10 cellular contexts compared by ENCODE assay signal in the genomic region with DNA sequence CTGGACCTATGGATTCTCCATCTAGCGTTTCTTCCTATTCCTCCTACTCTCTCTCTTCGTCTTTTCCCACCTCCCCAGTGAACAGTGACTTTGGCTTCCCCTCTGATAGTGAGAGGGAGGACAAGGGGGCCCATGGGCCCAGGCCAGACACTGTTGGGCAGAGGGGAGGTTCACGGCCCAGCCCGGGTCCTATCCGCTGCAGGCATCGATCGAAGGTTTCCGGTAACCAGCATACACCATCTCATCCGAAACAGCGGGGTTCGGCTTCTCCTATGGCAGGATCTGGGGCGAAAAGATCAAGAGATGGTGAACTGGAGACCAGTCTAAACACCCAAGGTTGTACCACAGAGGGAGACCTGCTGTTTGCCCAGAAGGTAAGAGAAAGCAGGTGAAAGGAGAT. TPM values are rescaled to one million over a fixed set of nuclear protein-coding genes. Genes with fewer than 3 reads are reported as not detected.
DNase-seq lines count a peak whose midpoint lies in the region; ATAC-seq and TF ChIP-seq lines count a peak whose summit lies in the region.
"Had no signal": no experiment of that assay in that cellular context is flagged by ENCODE, and none has a peak within 500 bp of the region (broad histone marks: within the 10 kb centered on the region; RNA-seq: fewer than 3 reads in every experiment).

No MANE protein-coding gene starts in this region.

- no peak for DNase-seq in activated naive CD8-positive, alpha-beta T cell treated with anti-CD3 and anti-CD28 coated beads, Interleukin-2, amount 50 U/mL, for 24 hours
- no peak for DNase-seq in breast epithelium (ENCODE audit: low spot score in 2 of 2)
- no peak for DNase-seq in mesothelial cell of epicardium (ENCODE audit: low spot score in 2 of 2, unreplicated experiment in 2 of 2)
- DNase-seq in tibial nerve (ENCODE audit: low spot score in 2 of 2): no peak
- no peak for DNase-seq in superior temporal gyrus (ENCODE audit: extremely low spot score)
- DNase-seq: KBM-7 had no signal

- peaks cover 0 to 6% of the 10 kb centered on the region in 2 donors for H3K4me1 ChIP-seq in breast epithelium
- H3K4me1 ChIP-seq in tibial nerve: peaks cover 0 to 26% (median 9%) of the 10 kb centered on the region in 4 donors

- intact Hi-C loops in breast epithelium (cut with DNase I; ENCODE audit: low total_unique reads): no loop called here

- H3K36me3 ChIP-seq in breast epithelium: peaks cover 6% of the 10 kb centered on the region
- H3K36me3 ChIP-seq in tibial nerve: peaks cover 0 to 35% (median 0%) of the 10 kb centered on the region in 3 donors
- H3K36me3 ChIP-seq: colonic mucosa had no signal

- no peak for ATAC-seq in activated naive CD8-positive, alpha-beta T cell treated with anti-CD3 and anti-CD28 coated beads, Interleukin-2, amount 50 U/mL, for 24 hours
- ATAC-seq in HG03378 (IDR thresholded peaks at IDR 0.05; ENCODE audit: unreplicated experiment): no peak
- ATAC-seq in HG02571 (IDR thresholded peaks at IDR 0.05; ENCODE audit: unreplicated experiment): no peak

- no peak for TF ChIP-seq CTCF in breast epithelium (IDR thresholded peaks at IDR 0.05)
- no peak for TF ChIP-seq CTCF in mesothelial cell of epicardium (IDR thresholded peaks at IDR 0.05; ENCODE audit: unreplicated experiment)
- TF ChIP-seq CTCF in tibial nerve (IDR thresholded peaks at IDR 0.05): no peak

- peaks cover 28% of the 10 kb centered on the region for H3K4me1 Mint-ChIP-seq in activated naive CD8-positive, alpha-beta T cell (ENCODE audit: low read depth)
- peaks cover 26% of the 10 kb centered on the region for H3K4me1 Mint-ChIP-seq in activated naive CD8-positive, alpha-beta T cell treated with anti-CD3 and anti-CD28 coated beads, Interleukin-2, amount 50 U/mL, for 24 hours
- H3K4me1 Mint-ChIP-seq in mesothelial cell of epicardium: peaks cover 30% of the 10 kb centered on the region

- no peak for TF ChIP-seq EP300 in tibial nerve (IDR thresholded peaks at IDR 0.05)

- H3K27ac ChIP-seq in breast epithelium (peak overlapping the region; percentile 85 to 91), tibial nerve (peak overlapping the region; percentile 50 to 90 (median 88))
- H3K27ac ChIP-seq: colonic mucosa had no signal

- H3K27me3 Mint-ChIP-seq in activated naive CD8-positive, alpha-beta T cell: no peaks in the 10 kb centered on the region
- peaks cover 7% of the 10 kb centered on the region for H3K27me3 Mint-ChIP-seq in activated naive CD8-positive, alpha-beta T cell treated with anti-CD3 and anti-CD28 coated beads, Interleukin-2, amount 50 U/mL, for 24 hours
- peaks cover 25% of the 10 kb centered on the region for H3K27me3 Mint-ChIP-seq in mesothelial cell of epicardium (ENCODE audit: low read depth)

- WGBS in tibial nerve, 2 donors: 78 to 84% methylated on average over 12 of the region's 12 CpGs

- H3K9me3 ChIP-seq in breast epithelium (no peaks in the 10 kb centered on the region), tibial nerve (no peaks in the 10 kb centered on the region)
- H3K9me3 ChIP-seq: colonic mucosa had no signal

- TF ChIP-seq POLR2A in breast epithelium (IDR thresholded peaks at IDR 0.05): no peak
- TF ChIP-seq POLR2A in tibial nerve (IDR thresholded peaks at IDR 0.05): no peak

- H3K4me3 Mint-ChIP-seq in activated naive CD8-positive, alpha-beta T cell: peak overlapping the region; percentile 87
- H3K4me3 Mint-ChIP-seq in activated naive CD8-positive, alpha-beta T cell treated with anti-CD3 and anti-CD28 coated beads, Interleukin-2, amount 50 U/mL, for 24 hours: no peak overlapping the region
- H3K4me3 Mint-ChIP-seq in mesothelial cell of epicardium: peak overlapping the region; percentile 74

- H3K27ac Mint-ChIP-seq in activated naive CD8-positive, alpha-beta T cell: no peak overlapping the region
- no peak overlapping the region for H3K27ac Mint-ChIP-seq in activated naive CD8-positive, alpha-beta T cell treated with anti-CD3 and anti-CD28 coated beads, Interleukin-2, amount 50 U/mL, for 24 hours
- H3K27ac Mint-ChIP-seq in mesothelial cell of epicardium: peak overlapping the region; percentile 31

- H3K27me3 ChIP-seq in breast epithelium (no peaks in the 10 kb centered on the region), tibial nerve (no peaks in the 10 kb centered on the region)
- H3K27me3 ChIP-seq: colonic mucosa had no signal

- no peaks in the 10 kb centered on the region for H3K9me3 Mint-ChIP-seq in activated naive CD8-positive, alpha-beta T cell (ENCODE audit: low read depth)
- H3K9me3 Mint-ChIP-seq in activated naive CD8-positive, alpha-beta T cell treated with anti-CD3 and anti-CD28 coated beads, Interleukin-2, amount 50 U/mL, for 24 hours: peaks cover 7% of the 10 kb centered on the region
- no peaks in the 10 kb centered on the region for H3K9me3 Mint-ChIP-seq in mesothelial cell of epicardium

- H3K4me3 ChIP-seq in breast epithelium (peak overlapping the region; percentile 43 to 75 (median 59)), tibial nerve (peak overlapping the region in 1 of 4 donors; percentile 68)

- no peaks in the 10 kb centered on the region for H3K36me3 Mint-ChIP-seq in activated naive CD8-positive, alpha-beta T cell
- H3K36me3 Mint-ChIP-seq in activated naive CD8-positive, alpha-beta T cell treated with anti-CD3 and anti-CD28 coated beads, Interleukin-2, amount 50 U/mL, for 24 hours (ENCODE audit: low read depth): peaks cover 4% of the 10 kb centered on the region
- H3K36me3 Mint-ChIP-seq in mesothelial cell of epicardium: peaks cover 12% of the 10 kb centered on the region

RNA-seq across cellular contexts. Expression of a gene that starts 0.9 kb away (rescaled TPM):
- total RNA-seq in breast epithelium (1 to 10 TPM; 2.6 to 7.4 (median 4.3) TPM), mesothelial cell of epicardium (9.2 to 10.6 TPM (median 9.8 TPM) in 3 replicates), tibial nerve (10 to 100 TPM in 1 of 4 donors, 1 to 10 TPM in 3; 2.7 to 12.8 (median 6.4) TPM)

RNA-seq across cellular contexts. Expression of a gene that starts 10.4 kb away (rescaled TPM):
- 10 to 100 TPM; 40.5 to 55.1 (median 45.1) TPM for total RNA-seq in breast epithelium
- total RNA-seq in mesothelial cell of epicardium: 64.3 to 65.6 TPM (median 65.5 TPM) in 3 replicates
- total RNA-seq in tibial nerve: 10 to 100 TPM; 31.4 to 55.5 (median 44.3) TPM

RNA-seq across cellular contexts. Expression of a gene that starts 10.7 kb away (rescaled TPM):
- total RNA-seq in breast epithelium: 10 to 100 TPM in 2 of 3 donors, 1 to 10 TPM in 1; 9.4 to 24.3 (median 13.6) TPM
- 17.7 to 19.9 TPM (median 19.0 TPM) in 3 replicates for total RNA-seq in mesothelial cell of epicardium
- total RNA-seq in tibial nerve: 10 to 100 TPM in 3 of 4 donors, 1 to 10 TPM in 1; 5.2 to 25.8 (median 14.1) TPM

RNA-seq across cellular contexts. Expression of a gene that starts 14.4 kb away (rescaled TPM):
- total RNA-seq in breast epithelium: 100 to 1,000 TPM in 2 of 3 donors, 10 to 100 TPM in 1; 86.9 to 138 (median 104) TPM
- total RNA-seq in mesothelial cell of epicardium: 138 to 145 TPM (median 143 TPM) in 3 replicates
- 100 to 1,000 TPM in 1 of 4 donors, 10 to 100 TPM in 3; 68.1 to 108 (median 87.3) TPM for total RNA-seq in tibial nerve

RNA-seq across cellular contexts. Expression of a gene that starts 25.7 kb away (rescaled TPM):
- total RNA-seq in breast epithelium (not detected), mesothelial cell of epicardium (3.8 to 5.0 TPM (median 3.8 TPM) in 3 replicates), tibial nerve (1 to 10 TPM in 1 of 4 donors, under 1 TPM in 1, not detected in 2; 0.22 to 2.3 TPM)
